9 cellular contexts compared by ENCODE assay signal in the genomic region with DNA sequence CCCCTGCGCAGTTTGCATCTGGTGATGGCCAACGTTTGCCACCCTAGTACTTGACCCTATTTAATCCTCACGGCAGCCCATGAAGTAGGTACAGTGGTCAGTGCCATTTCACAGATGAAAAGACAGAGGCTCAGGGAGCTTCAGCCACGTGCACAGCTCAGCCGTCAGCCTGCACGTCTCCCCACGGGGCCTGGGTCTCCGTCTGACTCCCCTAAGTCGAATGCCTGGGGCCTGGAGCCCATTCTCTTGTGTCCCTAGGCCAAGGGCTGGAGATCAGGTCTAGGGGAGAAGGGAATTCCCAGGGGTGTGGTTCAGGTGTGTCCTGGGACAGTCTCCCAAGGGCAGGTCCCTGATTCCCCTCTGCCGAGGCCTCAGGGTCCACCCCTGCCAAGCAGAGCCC. TPM values are rescaled to one million over a fixed set of nuclear protein-coding genes. Genes with fewer than 3 reads are reported as not detected.
DNase-seq lines count a peak whose midpoint lies in the region; ATAC-seq, FAIRE-seq and TF ChIP-seq lines count a peak whose summit lies in the region.
"Not testable (repeated sequence)": the region's sequence is repeated elsewhere in the genome, so short reads cannot be mapped to it uniquely, and the experiment has no call there.
"Had no signal": no experiment of that assay in that cellular context is flagged by ENCODE, and none has a peak within 500 bp of the region (broad histone marks: within the 10 kb centered on the region; RNA-seq: fewer than 3 reads in every experiment).

No MANE protein-coding gene starts in this region.

- not testable (repeated sequence) for H4K20me1 ChIP-seq in BLaER1; H9 (ENCODE audit: control insufficient read depth, insufficient read depth, insufficient read length); HepG2 (ENCODE audit: insufficient read depth, low read length)

- not testable (repeated sequence) for H3T11ph ChIP-seq in H9 (ENCODE audit: low read length)

- no CpG with 5 or more reads among the region's 10 CpGs for WGBS in H9 (ENCODE audit: extremely low coverage, insufficient read length, low lambda C conversion rate)
- WGBS in HepG2 (ENCODE audit: low lambda C conversion rate), result no CpG with 5 or more reads among the region's 10 CpGs
- WGBS in spleen, 5 donors, result 75 to 91% (median 78%) methylated on average over 6 to 8 of the region's 10 CpGs; no CpG with 5 or more reads in 1 of the 5 donors

- H3K36me3 ChIP-seq in BLaER1; SJSA1; HepG2 (replicated peaks in 1 of 2; ENCODE audit: control insufficient read depth in 1 of 2, insufficient read depth in 2 of 2, low read length in 2 of 2); spleen: not testable (repeated sequence)

- not testable (repeated sequence) for H4K8ac ChIP-seq in H9 (replicated peaks; ENCODE audit: insufficient read length, low read depth, low read length)

- intact Hi-C loops in Right ventricle myocardium superior (cut with DNase I); HepG2 (cut with micrococcal nuclease; ENCODE audit: unreplicated experiment); spleen (cut with DNase I; ENCODE audit: low total_unique reads): not testable (repeated sequence)

- H3K79me2 ChIP-seq in H9 (ENCODE audit: insufficient read depth, low read length); HepG2 (ENCODE audit: insufficient read depth, low read length): not testable (repeated sequence)

- FAIRE-seq in HepG2 (lab: Jason Lieb, UNC), result not testable (repeated sequence)

- not testable (repeated sequence) for H2BK20ac ChIP-seq in H9 (ENCODE audit: low read depth, low read length, poor library complexity, severe bottlenecking)

- H3K23ac ChIP-seq in H9 (ENCODE audit: insufficient read length, low read depth, low read length), result not testable (repeated sequence)

- ATAC-seq in activated naive CD8-positive, alpha-beta T cell treated with anti-CD3 and anti-CD28 coated beads, Interleukin-2, amount 50 U/mL, for 24 hours, result peak; percentile 4
- ATAC-seq in Right ventricle myocardium superior (ENCODE audit: poor library complexity), result not testable (repeated sequence)
- ATAC-seq in HepG2, result peak; percentile 9

- not testable (repeated sequence) for H2AFZ ChIP-seq in H9 (ENCODE audit: low read length); HepG2 (ENCODE audit: low read length)

- not testable (repeated sequence) for H4K91ac ChIP-seq in H9 (ENCODE audit: insufficient read length, low read depth, low read length)

- not testable (repeated sequence) for H2BK15ac ChIP-seq in H9 (ENCODE audit: low read depth, low read length)

- H3K36me3 Mint-ChIP-seq in H9 (ENCODE audit: insufficient read depth in 1 of 3, low read depth in 3 of 3); activated naive CD8-positive, alpha-beta T cell treated with anti-CD3 and anti-CD28 coated beads, Interleukin-2, amount 50 U/mL, for 24 hours (ENCODE audit: low read depth): not testable (repeated sequence)

- H3K18ac ChIP-seq in H9 (ENCODE audit: insufficient read length, low read depth, low read length), result not testable (repeated sequence)

- not testable (repeated sequence) for H3K4ac ChIP-seq in H9 (ENCODE audit: low read depth, low read length)

- H2AK5ac ChIP-seq in H9 (ENCODE audit: insufficient read length, low read length), result not testable (repeated sequence)

- not testable (repeated sequence) for H3K56ac ChIP-seq in H9 (ENCODE audit: insufficient read length, low read depth, low read length)

- H3K4me1 Mint-ChIP-seq in H9; activated naive CD8-positive, alpha-beta T cell treated with anti-CD3 and anti-CD28 coated beads, Interleukin-2, amount 50 U/mL, for 24 hours: not testable (repeated sequence)

- H2BK120ac ChIP-seq in H9 (ENCODE audit: low read depth, low read length, poor library complexity, severe bottlenecking), result not testable (repeated sequence)

- H3K23me2 ChIP-seq in H9 (ENCODE audit: insufficient read length, low read depth, low read length, poor library complexity, severe bottlenecking), result not testable (repeated sequence)

- not testable (repeated sequence) for TF ChIP-seq EP300 in HepG2 (IDR thresholded peaks at IDR 0.05; ENCODE audit: low read depth in 2 of 2, low read length in 2 of 2); HepG2 (CRISPR knock-in tag; IDR thresholded peaks at IDR 0.05; ENCODE audit: borderline replicate concordance)

- in situ Hi-C loops in HepG2 (cut with HindIII; ENCODE audit: extremely low pct_ligation_motif_present, low pct_unique_long_range_greater_than_20kb), result not testable (repeated sequence)

- not testable (repeated sequence) for H3K27ac Mint-ChIP-seq in H9; activated naive CD8-positive, alpha-beta T cell treated with anti-CD3 and anti-CD28 coated beads, Interleukin-2, amount 50 U/mL, for 24 hours

- H3K14ac ChIP-seq in H9 (ENCODE audit: insufficient read depth, low read length), result not testable (repeated sequence)

- H3K4me3 ChIP-seq in BLaER1; SJSA1; HepG2 (replicated peaks in 1 of 3; ENCODE audit: insufficient read depth in 1 of 3, low read depth in 2 of 3, low read length in 3 of 3); spleen: not testable (repeated sequence)

- H3K4me3 Mint-ChIP-seq in H9; activated naive CD8-positive, alpha-beta T cell treated with anti-CD3 and anti-CD28 coated beads, Interleukin-2, amount 50 U/mL, for 24 hours: not testable (repeated sequence)

- H2BK5ac ChIP-seq in H9 (ENCODE audit: insufficient read length, low read length), result not testable (repeated sequence)

- not testable (repeated sequence) for H3K27ac ChIP-seq in BLaER1; H9 (ENCODE audit: insufficient read length, low read depth, low read length); SJSA1; HepG2 (ENCODE audit: extremely low read length, insufficient read depth, low read length)
- H3K27ac ChIP-seq in spleen, result peak overlapping the region in 4 of 8 donors; percentile 36 to 82 (median 44)

- TF ChIP-seq POLR2A in HepG2 (IDR thresholded peaks at IDR 0.05; ENCODE audit: insufficient read depth in 1 of 2, low read depth in 2 of 2, low read length in 2 of 2); spleen (IDR thresholded peaks at IDR 0.05): not testable (repeated sequence)

- not testable (repeated sequence) for H3K79me1 ChIP-seq in H9 (ENCODE audit: insufficient read depth, low read depth, low read length, poor library complexity, severe bottlenecking)

- not testable (repeated sequence) for H4K5ac ChIP-seq in H9 (ENCODE audit: insufficient read length, low read depth, low read length)

- not testable (repeated sequence) for H3K9me3 Mint-ChIP-seq in H9; activated naive CD8-positive, alpha-beta T cell treated with anti-CD3 and anti-CD28 coated beads, Interleukin-2, amount 50 U/mL, for 24 hours

- not testable (repeated sequence) for TF ChIP-seq CTCF in H9 (conservative IDR thresholded peaks at IDR 0.05); HepG2 (CRISPR knock-in tag; IDR thresholded peaks at IDR 0.05); spleen (IDR thresholded peaks at IDR 0.05 in 8 of 11, conservative IDR thresholded peaks at IDR 0.05 in 3 of 11)

- not testable (repeated sequence) for BruUV-seq in HepG2 (replicated peaks; lab: Mats Ljungman, UMichigan)

- not testable (repeated sequence) for H3K9me3 ChIP-seq in BLaER1; H9 (ENCODE audit: control insufficient read depth, low read depth, low read length); SJSA1 (replicated peaks); HepG2 (ENCODE audit: low read length); spleen

- DNase-seq in H9, result peak; percentile 3
- peak; percentile 33 to 42 for DNase-seq in SJSA1 (ENCODE audit: low read depth in 1 of 2, low spot score in 2 of 2)
- DNase-seq in activated naive CD8-positive, alpha-beta T cell treated with anti-CD3 and anti-CD28 coated beads, Interleukin-2, amount 50 U/mL, for 24 hours; HepG2 (ENCODE audit: low spot score): not testable (repeated sequence)
- DNase-seq in Right ventricle myocardium superior, result peak; percentile 26
- DNase-seq in spleen, result peak; percentile 66

- POLR2A ChIA-PET in HepG2 (lab: Yijun Ruan, JAX), result not testable (repeated sequence)

- H3K9ac ChIP-seq in BLaER1; H9 (ENCODE audit: extremely low read depth, insufficient read length, low read length); HepG2 (ENCODE audit: insufficient read depth, low read depth, low read length): not testable (repeated sequence)

- peaks cover 13% of the 10 kb centered on the region for H3K4me1 ChIP-seq in BLaER1
- H3K4me1 ChIP-seq in H9 (ENCODE audit: insufficient read depth, low read length); SJSA1 (replicated peaks); HepG2 (ENCODE audit: insufficient read depth, low read length): not testable (repeated sequence)
- peaks cover 0 to 19% (median 4%) of the 10 kb centered on the region in 6 donors for H3K4me1 ChIP-seq in spleen

- CTCF ChIA-PET in HepG2 (lab: Yijun Ruan, JAX; ENCODE audit: low intra/inter-chr PET ratio, low total read pairs), result not testable (repeated sequence)

- not testable (repeated sequence) for TF ChIP-seq RAD21 in HepG2 (CRISPR knock-in tag; IDR thresholded peaks at IDR 0.05)

- H3K27me3 Mint-ChIP-seq in H9 (ENCODE audit: low read depth); activated naive CD8-positive, alpha-beta T cell treated with anti-CD3 and anti-CD28 coated beads, Interleukin-2, amount 50 U/mL, for 24 hours: not testable (repeated sequence)

- H3K4me2 ChIP-seq in BLaER1, result peak overlapping the region; percentile 39; the same call in 1 of the 2 replicates
- H3K4me2 ChIP-seq in H9 (ENCODE audit: insufficient read depth, insufficient read length, low read length); HepG2 (ENCODE audit: low read depth, low read length): not testable (repeated sequence)

- H2BK12ac ChIP-seq in H9 (ENCODE audit: insufficient read length, low read depth, low read length), result not testable (repeated sequence)

- H3K27me3 ChIP-seq in BLaER1; H9 (ENCODE audit: insufficient read depth, low read length); SJSA1 (replicated peaks); HepG2 (ENCODE audit: control insufficient read depth in 1 of 2, insufficient read depth in 2 of 2, low read length in 2 of 2); spleen (replicated peaks in 1 of 7): not testable (repeated sequence)

RNA-seq across cellular contexts. Expression of a gene that starts 6.8 kb away (rescaled TPM):
- total RNA-seq in H9 (2021), result 0.33 and 0.63 TPM in 2 replicates
- total RNA-seq in SJSA1 (2014; rRNA removed; shearing (Covaris generic)), result not detected in 2 replicates
- 6.0 TPM for total RNA-seq in Right ventricle myocardium superior
- not detected in 2 replicates for total RNA-seq in HepG2 (2016; rRNA removed; fragmentation: Illumina TruSeq; extraction: Trizol)
- not detected in 2 replicates for total RNA-seq in HepG2 (2016; cell fraction: cytosol; rRNA removed; fragmentation: Illumina TruSeq; extraction: Trizol; ENCODE audit: low read depth)
- not detected in 2 replicates for total RNA-seq in HepG2 (2016; cell fraction: insoluble cytoplasmic fraction; rRNA removed; fragmentation: Illumina TruSeq; extraction: Trizol)
- total RNA-seq in HepG2 (2016; cell fraction: membrane; rRNA removed; fragmentation: Illumina TruSeq; extraction: Trizol), result 0.10 TPM in 1 of 2 replicates, not detected in the other
- not detected in 2 replicates for total RNA-seq in HepG2 (2016; cell fraction: nucleus; rRNA removed; fragmentation: Illumina TruSeq; extraction: Trizol)
- 0.09 and 0.13 TPM in 2 replicates for polyA plus RNA-seq in HepG2 (2011; rRNA removed)
- 0.17 and 0.28 TPM in 2 replicates for polyA plus RNA-seq in HepG2 (2011; cell fraction: cytosol; rRNA removed)
- polyA plus RNA-seq in HepG2 (2011; cell fraction: nucleus; rRNA removed), result 0.33 and 1.7 TPM in 2 replicates
- 0.09 TPM in 1 of 2 replicates, not detected in the other for polyA plus RNA-seq in HepG2 (2012)
- polyA plus RNA-seq in HepG2 (2016; cell fraction: cytosol; fragmentation: Illumina TruSeq; extraction: Trizol; ENCODE audit: low read depth), result not detected in 2 replicates
- not detected in 2 replicates for polyA plus RNA-seq in HepG2 (2016; cell fraction: insoluble cytoplasmic fraction; fragmentation: Illumina TruSeq; extraction: Trizol; ENCODE audit: low read depth)
- not detected in 2 replicates for polyA plus RNA-seq in HepG2 (2016; cell fraction: membrane; fragmentation: Illumina TruSeq; extraction: Trizol; ENCODE audit: low read depth)
- not detected in 2 replicates for polyA plus RNA-seq in HepG2 (2016; cell fraction: nucleus; fragmentation: Illumina TruSeq; extraction: Trizol; ENCODE audit: insufficient read depth, low read depth)
- polyA minus RNA-seq in HepG2 (2011; rRNA and poly(A)+ RNA removed; ENCODE audit: low replicate concordance), result 0.37 TPM in 1 of 2 replicates, not detected in the other
- not detected in 2 replicates for polyA minus RNA-seq in HepG2 (2011; cell fraction: cytosol; rRNA and poly(A)+ RNA removed)
- polyA minus RNA-seq in HepG2 (2011; cell fraction: nucleus; rRNA and poly(A)+ RNA removed), result not detected in 2 replicates
- total RNA-seq in spleen, result 100 to 1,000 TPM in 3 of 7 donors, 10 to 100 TPM in 4; 85.9 to 243 (median 93.3) TPM
- 100 to 1,000 TPM; 142 to 144 (median 142) TPM for polyA plus RNA-seq in spleen
- total RNA-seq: A172 had no signal
- polyA plus RNA-seq: AG04450 had no signal

Comparison
In these comparisons a context has a peak if more than half of its experiments do, and no peak if none do; other contexts are left out.
1. RNA of a gene that starts 6.8 kb away (total RNA-seq): 85.9 to 243 TPM in spleen; 6.0 TPM in Right ventricle myocardium superior (single experiment), 0.33 to 0.63 TPM in H9, not detected in SJSA1 and 0.10 TPM in HepG2; every median in the first group is over 10 times any median in the second.